Comparison of ENCODE assay signal across 8 cellular contexts in the genomic region with DNA sequence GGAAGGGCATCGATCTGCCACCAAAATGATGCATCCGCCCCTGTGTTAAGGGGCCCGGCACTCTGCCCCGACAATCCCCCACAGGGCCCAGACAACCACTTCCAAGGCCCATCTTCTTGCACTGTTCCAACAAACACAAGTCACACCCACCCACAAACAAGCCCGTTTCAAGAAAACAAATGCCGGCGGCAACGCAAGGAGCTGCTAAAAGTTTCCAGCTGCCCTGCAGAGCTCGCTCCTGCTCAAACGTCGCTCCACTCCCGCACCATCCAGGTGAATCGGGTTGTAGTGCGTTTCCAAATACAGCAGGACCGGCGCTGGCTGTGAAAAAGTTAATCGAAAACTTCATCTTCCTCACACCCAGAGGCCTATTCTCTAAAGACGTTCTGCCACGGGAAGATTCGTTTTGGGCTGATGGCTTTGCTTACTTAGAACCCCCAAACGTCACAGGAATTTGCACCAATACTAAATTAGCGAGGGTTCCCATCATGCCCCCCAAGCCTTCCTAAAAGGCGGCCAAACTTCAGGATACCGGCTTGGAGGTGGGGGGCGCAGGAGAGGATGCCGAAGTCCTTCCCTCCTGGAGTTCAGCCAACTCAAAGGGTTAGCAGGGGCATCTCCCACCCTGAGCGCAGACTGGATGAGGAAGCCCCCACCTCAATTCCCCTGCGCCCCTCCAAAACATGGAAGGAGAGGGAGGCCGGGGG.
DNase-seq lines count a peak whose midpoint lies in the region; ATAC-seq, FAIRE-seq and TF ChIP-seq lines count a peak whose summit lies in the region.
"Had no signal": no experiment of that assay in that cellular context is flagged by ENCODE, and none has a peak within 500 bp of the region (broad histone marks: within the 10 kb centered on the region; RNA-seq: fewer than 3 reads in every experiment).

No MANE protein-coding gene starts in this region.

- peak overlapping the region; percentile 80 to 88 for H3K4me3 Mint-ChIP-seq in stimulated activated naive CD8-positive, alpha-beta T cell treated with anti-CD3 and anti-CD28 coated beads, Interleukin-15, amount 100 ng/mL, for 72 hours

- H3F3A ChIP-seq in OCI-LY1 (ENCODE audit: insufficient read depth, low read length), result no peaks in the 10 kb centered on the region

- H3K79me2 ChIP-seq in OCI-LY1 (ENCODE audit: insufficient read depth, low read length), result no peaks in the 10 kb centered on the region

- H3K4me3 ChIP-seq in OCI-LY1 (ENCODE audit: low read depth, low read length, poor library complexity, severe bottlenecking) (peak overlapping the region; percentile 62), iPS-18c (ENCODE audit: insufficient read depth, low read depth, low read length) (peak overlapping the region; percentile 69)

- no peaks in the 10 kb centered on the region for H3K9me2 ChIP-seq in OCI-LY1 (ENCODE audit: low read depth, low read length)

- H3K9me3 Mint-ChIP-seq in activated naive CD4-positive, alpha-beta T cell treated with anti-CD3 and anti-CD28 coated beads, Interleukin-2, amount 50 U/mL, for 72 hours, result no peaks in the 10 kb centered on the region
- H3K9me3 Mint-ChIP-seq in stimulated activated naive CD8-positive, alpha-beta T cell treated with anti-CD3 and anti-CD28 coated beads, Interleukin-15, amount 100 ng/mL, for 72 hours, result no peaks in the 10 kb centered on the region

- H3K27ac ChIP-seq in OCI-LY1 (ENCODE audit: low read depth, low read length, poor library complexity, severe bottlenecking), result no peak overlapping the region
- H3K27ac ChIP-seq: SJSA1 had no signal

- peaks cover 40% of the 10 kb centered on the region for H3K4me1 Mint-ChIP-seq in stimulated activated naive CD8-positive, alpha-beta T cell treated with anti-CD3 and anti-CD28 coated beads, Interleukin-15, amount 100 ng/mL, for 72 hours

- no peak for ATAC-seq in activated naive CD4-positive, alpha-beta T cell treated with anti-CD3 and anti-CD28 coated beads, Interleukin-2, amount 50 U/mL, for 72 hours
- ATAC-seq in stimulated activated naive CD8-positive, alpha-beta T cell treated with anti-CD3 and anti-CD28 coated beads, Interleukin-15, amount 100 ng/mL, for 72 hours, result no peak
- no peak for ATAC-seq in GM21367 (IDR thresholded peaks at IDR 0.05; ENCODE audit: unreplicated experiment)

- no peak overlapping the region for H3K9ac ChIP-seq in OCI-LY1 (ENCODE audit: low read length)

- no peak overlapping the region for H2AFZ ChIP-seq in OCI-LY1 (ENCODE audit: low read length)

- peaks cover 9% of the 10 kb centered on the region; the same call in 1 of the 2 replicates for H3K27me3 ChIP-seq in OCI-LY1 (ENCODE audit: insufficient read depth, low read length)
- H3K27me3 ChIP-seq: SJSA1 had no signal

- no peak for TF ChIP-seq CTCF in OCI-LY1 (IDR thresholded peaks at IDR 0.05; ENCODE audit: low read length)

- H3K36me3 ChIP-seq in OCI-LY1 (ENCODE audit: insufficient read depth, low read length), result no peaks in the 10 kb centered on the region

- peak overlapping the region; percentile 70 to 86 for H3K27ac Mint-ChIP-seq in activated naive CD4-positive, alpha-beta T cell treated with anti-CD3 and anti-CD28 coated beads, Interleukin-2, amount 50 U/mL, for 72 hours
- H3K27ac Mint-ChIP-seq in stimulated activated naive CD8-positive, alpha-beta T cell treated with anti-CD3 and anti-CD28 coated beads, Interleukin-15, amount 100 ng/mL, for 72 hours, result peak overlapping the region; percentile 74 to 81

- H3K9me3 ChIP-seq in OCI-LY1 (ENCODE audit: low read length), result no peaks in the 10 kb centered on the region
- no peaks in the 10 kb centered on the region for H3K9me3 ChIP-seq in iPS-18c (ENCODE audit: control insufficient read depth, insufficient read depth, low read length)

- H3K4me1 ChIP-seq in OCI-LY1 (ENCODE audit: insufficient read depth, low read length, severe bottlenecking), result peaks cover 16% of the 10 kb centered on the region

- H3K27me3 Mint-ChIP-seq in stimulated activated naive CD8-positive, alpha-beta T cell treated with anti-CD3 and anti-CD28 coated beads, Interleukin-15, amount 100 ng/mL, for 72 hours, result no peaks in the 10 kb centered on the region

- peak overlapping the region; percentile 71; the same call in 1 of the 2 replicates for H3K4me2 ChIP-seq in OCI-LY1 (ENCODE audit: low read length)

- no peaks in the 10 kb centered on the region for H4K20me1 ChIP-seq in OCI-LY1 (ENCODE audit: insufficient read depth, low read length)

- FAIRE-seq in frontal cortex (lab: Jason Lieb, UNC), result no peak

- peaks cover 0 to 6% of the 10 kb centered on the region in 2 donors for H3K36me3 Mint-ChIP-seq in activated naive CD4-positive, alpha-beta T cell treated with anti-CD3 and anti-CD28 coated beads, Interleukin-2, amount 50 U/mL, for 72 hours

- DNase-seq in activated naive CD4-positive, alpha-beta T cell treated with anti-CD3 and anti-CD28 coated beads, Interleukin-2, amount 50 U/mL, for 72 hours (ENCODE audit: low spot score in 2 of 2), result no peak
- DNase-seq in stimulated activated naive CD8-positive, alpha-beta T cell treated with anti-CD3 and anti-CD28 coated beads, Interleukin-15, amount 100 ng/mL, for 72 hours, result peak in 1 of 2 donors; percentile 24
- no peak for DNase-seq in frontal cortex (ENCODE audit: low spot score in 2 of 2)
- DNase-seq in LoVo (ENCODE audit: low spot score), result no peak
